Comparison of ENCODE assay signal across 26 cellular contexts in the genomic region with DNA sequence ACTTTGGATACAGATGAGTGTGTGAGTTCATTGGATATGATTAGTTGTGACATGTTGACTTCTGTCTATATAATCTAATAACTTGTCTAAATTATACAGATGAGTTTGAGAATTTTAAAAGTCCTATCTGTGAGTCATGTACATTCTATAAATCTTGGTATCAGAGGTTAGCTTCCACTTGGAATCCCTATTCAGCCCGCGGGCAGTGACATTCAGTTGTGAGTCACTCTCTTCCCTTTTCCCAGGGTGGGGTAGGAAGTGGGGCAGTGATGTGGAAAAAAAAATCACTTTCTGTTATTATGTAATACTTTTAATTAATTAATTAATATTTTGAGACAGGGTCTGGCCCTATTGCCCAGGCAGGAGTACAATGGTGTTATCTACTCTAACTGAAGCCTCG.
"Had no signal": no experiment of that assay in that cellular context is flagged by ENCODE, and none has a peak within 500 bp of the region (broad histone marks: within the 10 kb centered on the region; RNA-seq: fewer than 3 reads in every experiment).

No MANE protein-coding gene starts in this region.

- H3K27ac ChIP-seq: epithelial cell of prostate, esophagus squamous epithelium, hepatocyte, neutrophil, ovary, upper lobe of right lung had no signal

- ATAC-seq: activated CD8-positive, alpha-beta T cell treated with anti-CD3 and anti-CD28 coated beads, Interleukin-2, amount 10 ng/mL, durations not matched to agents 7 days and 5 days; sciatic nerve; stimulated activated memory B cell treated with anti-CD40 and anti-IgM and Interleukin-4, amounts not matched to agents 10 μg/mL and 1 μg/mL and 100 μg/mL, for 72 hours; stimulated activated naive CD8-positive, alpha-beta T cell treated with anti-CD3 and anti-CD28 coated beads, Interleukin-15, amount 100 ng/mL, for 72 hours; upper lobe of right lung had no signal

- H3K4me1 ChIP-seq: esophagus squamous epithelium, upper lobe of right lung had no signal

- H3K36me3 ChIP-seq: neutrophil, ovary, upper lobe of right lung had no signal

- H3K4me3 ChIP-seq: esophagus squamous epithelium, hepatocyte, ovary, upper lobe of right lung had no signal

- H3K27me3 ChIP-seq: esophagus squamous epithelium, hepatocyte, ovary, upper lobe of right lung had no signal

- DNase-seq: activated CD4-positive, alpha-beta T cell treated with anti-CD3 and anti-CD28 coated beads for 1 hour; activated CD4-positive, alpha-beta T cell treated with anti-CD3 and anti-CD28 coated beads, Interleukin-2, amount 50 U/mL, for 1 hour; activated CD8-positive, alpha-beta T cell treated with anti-CD3 and anti-CD28 coated beads, Interleukin-2, amount 10 ng/mL, durations not matched to agents 7 days and 5 days; activated effector memory CD4-positive, alpha-beta T cell treated with Interleukin-2 at 50 U/mL for 16 hours; activated naive CD4-positive, alpha-beta T cell treated with Interleukin-2 at 50 U/mL for 16 hours; anterior cingulate cortex; dermis blood vessel endothelial cell; effector CD4-positive, alpha-beta T cell; esophagus squamous epithelium; foreskin melanocyte; naive B cell; nephron progenitor cell; ovary; small intestine; stimulated activated CD4-positive, alpha-beta T cell treated with anti-CD3 and anti-CD28 coated beads, Interleukin-4, amount 100 ng/mL, for 24 hours; stimulated activated naive CD8-positive, alpha-beta T cell treated with anti-CD3 and anti-CD28 coated beads, Interleukin-15, amount 100 ng/mL, for 72 hours; substantia nigra; upper lobe of right lung had no signal

- FAIRE-seq: colon, endometrium, kidney, small intestine had no signal
